Comparison of ENCODE assay signal across 1 cellular context in genomic region chr1:246592695-246593094, GRCh38.
TF ChIP-seq lines count a peak whose summit lies in the region.

No MANE protein-coding gene starts in this region.

TF ChIP-seq in IMR-90, 13 proteins besides CTCF, POLR2A, EP300 and RAD21 (continued from another document):
- TF ChIP-seq USF2 (IDR thresholded peaks at IDR 0.05; ENCODE audit: low read depth, low read length) (no peak), RCOR1 (IDR thresholded peaks at IDR 0.05; ENCODE audit: insufficient replicate concordance, low read length) (no peak)
TF ChIP-seq in IMR-90: peak in this region for 0.
